23 cellular contexts compared by ENCODE assay signal in genomic region chr11:14463623-14464022, GRCh38.
"Had no signal": no experiment of that assay in that cellular context is flagged by ENCODE, and none has a peak within 500 bp of the region (broad histone marks: within the 10 kb centered on the region; RNA-seq: fewer than 3 reads in every experiment).

No MANE protein-coding gene starts in this region.

- H3K4me1 Mint-ChIP-seq: stimulated activated memory B cell treated with anti-CD40 and anti-IgM and Interleukin-4, amounts not matched to agents 10 μg/mL and 1 μg/mL and 100 μg/mL, for 72 hours had no signal

- H3K4me3 ChIP-seq: colonic mucosa, gastrocnemius medialis, left ventricle myocardium inferior, lung, psoas muscle, right lobe of liver, spleen, tibial artery, upper lobe of left lung, uterus had no signal

- H3K27me3 Mint-ChIP-seq: naive thymus-derived CD8-positive, alpha-beta T cell; stimulated activated memory B cell treated with anti-CD40 and anti-IgM and Interleukin-4, amounts not matched to agents 10 μg/mL and 1 μg/mL and 100 μg/mL, for 72 hours; stimulated activated naive CD8-positive, alpha-beta T cell treated with anti-CD3 and anti-CD28 coated beads, Interleukin-15, Interleukin-2, amounts not matched to agents 100 ng/mL and 50 ng/mL, for 24 hours had no signal

- H3K4me3 Mint-ChIP-seq: naive thymus-derived CD8-positive, alpha-beta T cell; stimulated activated memory B cell treated with anti-CD40 and anti-IgM and Interleukin-4, amounts not matched to agents 10 μg/mL and 1 μg/mL and 100 μg/mL, for 72 hours; stimulated activated naive CD8-positive, alpha-beta T cell treated with anti-CD3 and anti-CD28 coated beads, Interleukin-15, Interleukin-2, amounts not matched to agents 100 ng/mL and 50 ng/mL, for 24 hours had no signal

- DNase-seq: colonic mucosa; dermis blood vessel endothelial cell; effector CD4-positive, alpha-beta T cell; gastrocnemius medialis; left ventricle myocardium inferior; mesendoderm; naive thymus-derived CD8-positive, alpha-beta T cell; psoas muscle; retina; right lobe of liver; spleen; stimulated activated CD4-positive, alpha-beta T cell treated with anti-CD3 and anti-CD28 coated beads, Interleukin-15, amount 100 ng/mL, for 24 hours; stimulated activated CD4-positive, alpha-beta T cell treated with anti-CD3 and anti-CD28 coated beads, Interleukin-1b, Interleukin-23, amount 100 ng/mL, for 48 hours; stimulated activated CD4-positive, alpha-beta T cell treated with anti-CD3 and anti-CD28 coated beads, Interleukin-4, amount 100 ng/mL, for 24 hours; tibial artery; upper lobe of left lung; uterus had no signal

- ATAC-seq: esophagus mucosa; gastrocnemius medialis; naive thymus-derived CD8-positive, alpha-beta T cell; psoas muscle; right lobe of liver; stimulated activated memory B cell treated with anti-CD40 and anti-IgM and Interleukin-4, amounts not matched to agents 10 μg/mL and 1 μg/mL and 100 μg/mL, for 72 hours had no signal

- FAIRE-seq: keratinocyte had no signal

- H3K9me3 ChIP-seq: colonic mucosa, gastrocnemius medialis, left ventricle myocardium inferior, neutrophil, psoas muscle, right lobe of liver, spleen, tibial artery, upper lobe of left lung, uterus had no signal

- H3K36me3 ChIP-seq: uterus had no signal

- H3K9me3 Mint-ChIP-seq: naive thymus-derived CD8-positive, alpha-beta T cell; stimulated activated memory B cell treated with anti-CD40 and anti-IgM and Interleukin-4, amounts not matched to agents 10 μg/mL and 1 μg/mL and 100 μg/mL, for 72 hours; stimulated activated naive CD8-positive, alpha-beta T cell treated with anti-CD3 and anti-CD28 coated beads, Interleukin-15, Interleukin-2, amounts not matched to agents 100 ng/mL and 50 ng/mL, for 24 hours had no signal

- H3K4me1 ChIP-seq: colonic mucosa, gastrocnemius medialis, psoas muscle, right lobe of liver, uterus had no signal

- H3K27me3 ChIP-seq: colonic mucosa, gastrocnemius medialis, neutrophil, right lobe of liver, spleen, tibial artery, upper lobe of left lung, uterus had no signal

- H3K27ac Mint-ChIP-seq: stimulated activated memory B cell treated with anti-CD40 and anti-IgM and Interleukin-4, amounts not matched to agents 10 μg/mL and 1 μg/mL and 100 μg/mL, for 72 hours; stimulated activated naive CD8-positive, alpha-beta T cell treated with anti-CD3 and anti-CD28 coated beads, Interleukin-15, Interleukin-2, amounts not matched to agents 100 ng/mL and 50 ng/mL, for 24 hours had no signal

- H3K27ac ChIP-seq: colonic mucosa, gastrocnemius medialis, left ventricle myocardium inferior, neutrophil, psoas muscle, right lobe of liver, tibial artery, uterus had no signal
